8 cellular contexts compared by ENCODE assay signal in genomic region chr20:31720486-31721407, GRCh38. TPM values are rescaled to one million over a fixed set of nuclear protein-coding genes. Genes with fewer than 3 reads are reported as not detected.
DNase-seq lines count a peak whose midpoint lies in the region; ATAC-seq and TF ChIP-seq lines count a peak whose summit lies in the region.

No MANE protein-coding gene starts in this region.

- POLR2A ChIA-PET in activated naive CD8-positive, alpha-beta T cell treated with anti-CD3 and anti-CD28 coated beads, Interleukin-2, amount 10 ng/mL, durations not matched to agents 7 days and 5 days (lab: Charles Lee), result interaction anchor here (1.1 to 8.1 kb wide), 8 partner anchors 12 to 60 kb away, joined by 4 to 149 read pairs (median 9); no protein-coding TSS in a partner anchor

- intact Hi-C loops in posterior vena cava (cut with DNase I), result loop anchor here in 1 of 2 donors (2.0 to 10.0 kb wide), 3 partner anchors 66 to 1682 kb away; partner anchors contain the start of gene CDK5RAP1

- H3K27me3 Mint-ChIP-seq in activated naive CD8-positive, alpha-beta T cell treated with anti-CD3 and anti-CD28 coated beads, Interleukin-2, amount 10 ng/mL, durations not matched to agents 7 days and 5 days, result no peaks in the 10 kb centered on the region
- H3K27me3 Mint-ChIP-seq in stimulated activated naive CD8-positive, alpha-beta T cell treated with anti-CD3 and anti-CD28 coated beads, Interleukin-15, amount 100 ng/mL, for 72 hours, result no peaks in the 10 kb centered on the region

- H3K4me1 ChIP-seq in HUES64 (ENCODE audit: insufficient read depth, low read length), result peaks cover 53% of the 10 kb centered on the region

- H3K4me3 Mint-ChIP-seq in activated naive CD8-positive, alpha-beta T cell treated with anti-CD3 and anti-CD28 coated beads, Interleukin-2, amount 10 ng/mL, durations not matched to agents 7 days and 5 days, result peak overlapping the region; percentile 99
- peak overlapping the region; percentile 91 to 99 for H3K4me3 Mint-ChIP-seq in stimulated activated naive CD8-positive, alpha-beta T cell treated with anti-CD3 and anti-CD28 coated beads, Interleukin-15, amount 100 ng/mL, for 72 hours

- H3K9ac ChIP-seq in HUES64 (ENCODE audit: low read depth, low read length), result peak overlapping the region; percentile 61; the same call in 1 of the 2 replicates

- peaks cover 50% of the 10 kb centered on the region for H3K4me1 Mint-ChIP-seq in activated naive CD8-positive, alpha-beta T cell treated with anti-CD3 and anti-CD28 coated beads, Interleukin-2, amount 10 ng/mL, durations not matched to agents 7 days and 5 days
- H3K4me1 Mint-ChIP-seq in stimulated activated naive CD8-positive, alpha-beta T cell treated with anti-CD3 and anti-CD28 coated beads, Interleukin-15, amount 100 ng/mL, for 72 hours, result peaks cover 25% of the 10 kb centered on the region

- H3K27me3 ChIP-seq in HUES64 (ENCODE audit: insufficient read depth, low read length), result no peaks in the 10 kb centered on the region

- H3K27ac Mint-ChIP-seq in activated naive CD8-positive, alpha-beta T cell treated with anti-CD3 and anti-CD28 coated beads, Interleukin-2, amount 10 ng/mL, durations not matched to agents 7 days and 5 days, result peak overlapping the region; percentile 91
- H3K27ac Mint-ChIP-seq in stimulated activated naive CD8-positive, alpha-beta T cell treated with anti-CD3 and anti-CD28 coated beads, Interleukin-15, amount 100 ng/mL, for 72 hours, result peak overlapping the region; percentile 97 to 99

- H3K27ac ChIP-seq in HUES64 (ENCODE audit: low read depth, low read length), result peak overlapping the region; percentile 82

- peak; percentile 4 for ATAC-seq in activated naive CD8-positive, alpha-beta T cell treated with anti-CD3 and anti-CD28 coated beads, Interleukin-2, amount 10 ng/mL, durations not matched to agents 7 days and 5 days (ENCODE audit: low read depth)
- no peak for ATAC-seq in stimulated activated naive CD8-positive, alpha-beta T cell treated with anti-CD3 and anti-CD28 coated beads, Interleukin-15, amount 100 ng/mL, for 72 hours
- no peak for ATAC-seq in omental fat pad (ENCODE audit: low FRiP score)

- peak overlapping the region; percentile 78 for H3K4me3 ChIP-seq in HUES64 (ENCODE audit: low read length)

- DNase-seq in COLO668 (lab: John Stamatoyannopoulos, UW; ENCODE audit: unreplicated experiment) (peak; percentile 60), kidney tubule cell (ENCODE audit: low spot score) (peak; percentile 46), dedifferentiated amniotic fluid mesenchymal stem cell (ENCODE audit: extremely low spot score) (no peak), omental fat pad (ENCODE audit: low spot score) (no peak), posterior vena cava (ENCODE audit: low spot score) (no peak)
- DNase-seq in activated naive CD8-positive, alpha-beta T cell treated with anti-CD3 and anti-CD28 coated beads, Interleukin-2, amount 10 ng/mL, durations not matched to agents 7 days and 5 days, result peak; percentile 55
- DNase-seq in stimulated activated naive CD8-positive, alpha-beta T cell treated with anti-CD3 and anti-CD28 coated beads, Interleukin-15, amount 100 ng/mL, for 72 hours, result peak; percentile 35 to 48

- no peaks in the 10 kb centered on the region for H3K9me3 Mint-ChIP-seq in activated naive CD8-positive, alpha-beta T cell treated with anti-CD3 and anti-CD28 coated beads, Interleukin-2, amount 10 ng/mL, durations not matched to agents 7 days and 5 days
- no peaks in the 10 kb centered on the region for H3K9me3 Mint-ChIP-seq in stimulated activated naive CD8-positive, alpha-beta T cell treated with anti-CD3 and anti-CD28 coated beads, Interleukin-15, amount 100 ng/mL, for 72 hours

- H3K36me3 ChIP-seq in HUES64 (ENCODE audit: insufficient read depth, low read length), result peaks cover 31% of the 10 kb centered on the region

- H3K9me3 ChIP-seq in HUES64 (ENCODE audit: insufficient read depth, low read depth, low read length), result no peaks in the 10 kb centered on the region

- 46% methylated on average over 6 of the region's 7 CpGs for WGBS in HUES64

- no peak for TF ChIP-seq CTCF in omental fat pad (IDR thresholded peaks at IDR 0.05)

- H3K36me3 Mint-ChIP-seq in activated naive CD8-positive, alpha-beta T cell treated with anti-CD3 and anti-CD28 coated beads, Interleukin-2, amount 10 ng/mL, durations not matched to agents 7 days and 5 days, result peaks cover 52% of the 10 kb centered on the region

RNA-seq across cellular contexts. Expression of gene BCL2L1, which starts 1.9 kb away (rescaled TPM):
- polyA plus RNA-seq in HUES64 (2013, experiment 1 of 2), result 48.8 TPM
- polyA plus RNA-seq in HUES64 (2013, experiment 2 of 2), result 44.5 TPM
- total RNA-seq in activated naive CD8-positive, alpha-beta T cell treated with anti-CD3 and anti-CD28 coated beads, Interleukin-2, amount 10 ng/mL, durations not matched to agents 7 days and 5 days, result 10 to 100 TPM; 61.7 to 64.5 TPM
- 100 to 1,000 TPM in 2 of 4 donors, 10 to 100 TPM in 2; 65.0 to 140 (median 112) TPM for total RNA-seq in omental fat pad
- 10 to 100 TPM; 65.4 to 76.0 TPM for total RNA-seq in posterior vena cava

RNA-seq across cellular contexts. Expression of gene TPX2, which starts 18.3 kb away (rescaled TPM):
- polyA plus RNA-seq in HUES64 (2013, experiment 1 of 2), result 86.2 TPM
- polyA plus RNA-seq in HUES64 (2013, experiment 2 of 2), result 101 TPM
- 100 to 1,000 TPM; 111 to 114 TPM for total RNA-seq in activated naive CD8-positive, alpha-beta T cell treated with anti-CD3 and anti-CD28 coated beads, Interleukin-2, amount 10 ng/mL, durations not matched to agents 7 days and 5 days
- 1 to 10 TPM in 2 of 4 donors, under 1 TPM in 2; 0.82 to 4.8 (median 0.97) TPM for total RNA-seq in omental fat pad
- total RNA-seq in posterior vena cava, result under 1 TPM; 0.76 to 0.88 TPM

Comparison
In these comparisons a context has a peak if more than half of its experiments do, and no peak if none do; other contexts are left out.
1. DNase-seq: peak in COLO668 (single experiment), activated naive CD8-positive, alpha-beta T cell treated with anti-CD3 and anti-CD28 coated beads, Interleukin-2, amount 10 ng/mL, durations not matched to agents 7 days and 5 days (single experiment), kidney tubule cell (single experiment) and stimulated activated naive CD8-positive, alpha-beta T cell treated with anti-CD3 and anti-CD28 coated beads, Interleukin-15, amount 100 ng/mL, for 72 hours (2 of 2); none in dedifferentiated amniotic fluid mesenchymal stem cell (single experiment), omental fat pad (single experiment) and posterior vena cava (single experiment).
2. RNA of gene TPX2, which starts 18.3 kb away (total RNA-seq): 111 to 114 TPM in activated naive CD8-positive, alpha-beta T cell treated with anti-CD3 and anti-CD28 coated beads, Interleukin-2, amount 10 ng/mL, durations not matched to agents 7 days and 5 days; 0.82 to 4.8 TPM in omental fat pad and 0.76 to 0.88 TPM in posterior vena cava; every median in the first group is over 10 times any median in the second.